8 cellular contexts compared by ENCODE assay signal in the genomic region with DNA sequence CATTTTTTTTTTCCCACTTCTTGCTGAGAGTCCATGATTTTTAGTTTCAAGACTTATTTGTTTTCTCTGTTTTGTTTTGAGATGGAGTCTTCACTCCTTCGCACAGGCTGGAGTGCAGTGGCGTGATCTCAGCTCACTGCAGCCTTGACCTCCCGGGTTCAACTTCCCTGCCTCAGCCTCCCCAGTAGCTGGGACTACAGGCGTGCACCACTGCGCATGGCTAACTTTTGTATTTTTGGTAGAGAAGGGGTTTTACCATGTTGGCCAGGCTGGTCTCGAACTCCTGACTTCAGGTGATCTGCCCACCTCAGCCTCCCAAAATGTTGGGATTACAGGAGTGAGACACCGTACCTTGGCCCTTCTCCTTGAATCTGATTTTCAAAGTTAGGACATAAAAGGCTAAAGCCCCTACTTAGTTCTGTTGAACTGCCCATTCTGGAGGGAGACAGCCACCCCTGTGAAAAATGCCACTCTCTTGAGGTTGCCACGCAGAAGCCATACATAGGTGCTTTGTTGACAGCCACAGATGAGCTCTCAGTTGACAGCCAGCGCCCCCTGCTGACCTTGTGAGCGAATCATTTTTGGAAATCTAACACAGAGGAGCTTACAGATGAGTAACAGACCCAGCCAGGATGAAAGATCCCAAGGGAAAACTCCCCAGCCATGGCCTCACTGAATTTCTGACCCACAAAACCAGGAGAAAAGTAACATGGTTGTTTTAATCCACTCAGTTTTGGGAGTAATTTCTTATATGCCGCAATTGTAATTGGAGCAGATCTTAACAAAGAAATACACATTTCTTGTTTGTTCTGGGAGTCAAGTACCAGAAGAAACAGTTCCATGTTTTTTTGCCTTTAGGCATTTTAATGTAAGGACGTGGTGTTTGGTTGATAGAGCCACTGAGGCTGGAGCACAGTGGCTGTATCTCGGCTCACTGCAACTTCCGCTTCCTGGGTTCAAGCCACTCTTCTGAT. TPM values are rescaled to one million over a fixed set of nuclear protein-coding genes. Genes with fewer than 3 reads are reported as not detected.
DNase-seq lines count a peak whose midpoint lies in the region; ATAC-seq and TF ChIP-seq lines count a peak whose summit lies in the region.

No MANE protein-coding gene starts in this region.

- H3K27me3 Mint-ChIP-seq in activated CD8-positive, alpha-beta memory T cell treated with anti-CD3 and anti-CD28 coated beads, Interleukin-2, amount 10 ng/mL, durations not matched to agents 7 days and 5 days: peaks cover 15% of the 10 kb centered on the region

- TF ChIP-seq CTCF in BJ (IDR thresholded peaks at IDR 0.05; ENCODE audit: insufficient read depth, low read depth, low read length) (peak; percentile 80), epithelial cell of esophagus (IDR thresholded peaks at IDR 0.05; ENCODE audit: insufficient read depth, low read depth, low read length, missing control alignments) (peak; percentile 80)

- no peaks in the 10 kb centered on the region for H3K36me3 ChIP-seq in BJ (ENCODE audit: control insufficient read depth, insufficient read depth, low read length)

- no peaks in the 10 kb centered on the region for H3K36me3 Mint-ChIP-seq in activated CD8-positive, alpha-beta memory T cell treated with anti-CD3 and anti-CD28 coated beads, Interleukin-2, amount 10 ng/mL, durations not matched to agents 7 days and 5 days

- no peaks in the 10 kb centered on the region for H3K9me3 Mint-ChIP-seq in activated CD8-positive, alpha-beta memory T cell treated with anti-CD3 and anti-CD28 coated beads, Interleukin-2, amount 10 ng/mL, durations not matched to agents 7 days and 5 days (ENCODE audit: low read depth)

- peaks cover 17% of the 10 kb centered on the region for H3K4me1 Mint-ChIP-seq in activated CD8-positive, alpha-beta memory T cell treated with anti-CD3 and anti-CD28 coated beads, Interleukin-2, amount 10 ng/mL, durations not matched to agents 7 days and 5 days

- CTCF ChIA-PET in BJ (lab: Yijun Ruan, JAX): interaction anchor here (0.6 to 2.5 kb wide), 25 partner anchors 11 to 396 kb away, joined by 3 to 39 read pairs (median 4); a partner anchor contains a TSS
- CTCF ChIA-PET in activated CD8-positive, alpha-beta memory T cell treated with anti-CD3 and anti-CD28 coated beads, Interleukin-2, amount 10 ng/mL, durations not matched to agents 7 days and 5 days (lab: Charles Lee): interaction anchor here (0.6 to 3.0 kb wide), 43 partner anchors 9 to 396 kb away, joined by 3 to 35 read pairs (median 4); a partner anchor contains a TSS

- POLR2A ChIA-PET in BJ (lab: Charles Lee): no interaction called here

- DNase-seq in BJ (ENCODE audit: low read depth) (peak; percentile 36), GM19240 (ENCODE audit: insufficient read length, low spot score) (peak; percentile 51), HT1080 (ENCODE audit: low read depth) (peak; percentile 87), NOMO-1 treated with dmso at 0.1 percent for 144 hours (lab: John Stamatoyannopoulos, UW; ENCODE audit: unreplicated experiment) (peak; percentile 40), epithelial cell of esophagus (ENCODE audit: low read depth) (peak; percentile 89), mucosa of gallbladder (ENCODE audit: low spot score) (peak; percentile 84)
- DNase-seq in activated CD8-positive, alpha-beta memory T cell treated with anti-CD3 and anti-CD28 coated beads, Interleukin-2, amount 10 ng/mL, durations not matched to agents 7 days and 5 days: peak; percentile 88
- peak; percentile 90 for DNase-seq in stimulated activated CD8-positive, alpha-beta memory T cell treated with anti-CD3 and anti-CD28 coated beads, Interleukin-4, amount 100 ng/mL, for 48 hours

- ATAC-seq in activated CD8-positive, alpha-beta memory T cell treated with anti-CD3 and anti-CD28 coated beads, Interleukin-2, amount 10 ng/mL, durations not matched to agents 7 days and 5 days: peak; percentile 93

- no peak overlapping the region for H3K27ac Mint-ChIP-seq in activated CD8-positive, alpha-beta memory T cell treated with anti-CD3 and anti-CD28 coated beads, Interleukin-2, amount 10 ng/mL, durations not matched to agents 7 days and 5 days

- no peaks in the 10 kb centered on the region for H3K27me3 ChIP-seq in BJ (ENCODE audit: control insufficient read depth, insufficient read depth, low read length)

- H3K4me3 Mint-ChIP-seq in activated CD8-positive, alpha-beta memory T cell treated with anti-CD3 and anti-CD28 coated beads, Interleukin-2, amount 10 ng/mL, durations not matched to agents 7 days and 5 days: no peak overlapping the region

- H3K4me3 ChIP-seq in BJ (ENCODE audit: low read depth, low read length) (no peak overlapping the region), epithelial cell of esophagus (ENCODE audit: low read length) (no peak overlapping the region)

RNA-seq across cellular contexts. Expression of a gene that starts 38.8 kb away (rescaled TPM):
- not detected in 2 replicates for polyA plus RNA-seq in BJ (2011; rRNA removed)
- polyA minus RNA-seq in BJ (2011; rRNA and poly(A)+ RNA removed): not detected in 2 replicates
- total RNA-seq in HT1080 (2014; rRNA removed; shearing (Covaris generic)): not detected in 2 replicates
- polyA plus RNA-seq in HT1080 (2015; cell fraction: cytosol; rRNA removed): not detected in 2 replicates
- not detected in 2 replicates for polyA plus RNA-seq in HT1080 (2015; cell fraction: nucleus; rRNA removed)
- total RNA-seq in activated CD8-positive, alpha-beta memory T cell treated with anti-CD3 and anti-CD28 coated beads, Interleukin-2, amount 10 ng/mL, durations not matched to agents 7 days and 5 days: under 1 TPM; 0.28 to 0.29 TPM
- 0.17 TPM for total RNA-seq in mucosa of gallbladder

RNA-seq across cellular contexts. Expression of a gene that starts 47.2 kb away (rescaled TPM):
- polyA plus RNA-seq in BJ (2011; rRNA removed): 2.7 and 3.1 TPM in 2 replicates
- polyA minus RNA-seq in BJ (2011; rRNA and poly(A)+ RNA removed): 1.5 and 2.9 TPM in 2 replicates
- total RNA-seq in HT1080 (2014; rRNA removed; shearing (Covaris generic)): 10.3 and 14.6 TPM in 2 replicates
- polyA plus RNA-seq in HT1080 (2015; cell fraction: cytosol; rRNA removed): 9.3 and 10.3 TPM in 2 replicates
- 13.0 and 14.4 TPM in 2 replicates for polyA plus RNA-seq in HT1080 (2015; cell fraction: nucleus; rRNA removed)
- total RNA-seq in activated CD8-positive, alpha-beta memory T cell treated with anti-CD3 and anti-CD28 coated beads, Interleukin-2, amount 10 ng/mL, durations not matched to agents 7 days and 5 days: 10 to 100 TPM; 13.6 to 14.5 TPM
- 5.8 TPM for total RNA-seq in mucosa of gallbladder

Comparison
In these comparisons a context has a peak if more than half of its experiments do, and no peak if none do; other contexts are left out.
1. DNase-seq: peak in every context shown above with its lines; median percentile 90 in stimulated activated CD8-positive, alpha-beta memory T cell treated with anti-CD3 and anti-CD28 coated beads, Interleukin-4, amount 100 ng/mL, for 48 hours; 89 in epithelial cell of esophagus; 88 in activated CD8-positive, alpha-beta memory T cell treated with anti-CD3 and anti-CD28 coated beads, Interleukin-2, amount 10 ng/mL, durations not matched to agents 7 days and 5 days; 87 in HT1080; 84 in mucosa of gallbladder; 51 in GM19240; 40 in NOMO-1 treated with dmso at 0.1 percent for 144 hours; 36 in BJ.